In the genomic region with DNA sequence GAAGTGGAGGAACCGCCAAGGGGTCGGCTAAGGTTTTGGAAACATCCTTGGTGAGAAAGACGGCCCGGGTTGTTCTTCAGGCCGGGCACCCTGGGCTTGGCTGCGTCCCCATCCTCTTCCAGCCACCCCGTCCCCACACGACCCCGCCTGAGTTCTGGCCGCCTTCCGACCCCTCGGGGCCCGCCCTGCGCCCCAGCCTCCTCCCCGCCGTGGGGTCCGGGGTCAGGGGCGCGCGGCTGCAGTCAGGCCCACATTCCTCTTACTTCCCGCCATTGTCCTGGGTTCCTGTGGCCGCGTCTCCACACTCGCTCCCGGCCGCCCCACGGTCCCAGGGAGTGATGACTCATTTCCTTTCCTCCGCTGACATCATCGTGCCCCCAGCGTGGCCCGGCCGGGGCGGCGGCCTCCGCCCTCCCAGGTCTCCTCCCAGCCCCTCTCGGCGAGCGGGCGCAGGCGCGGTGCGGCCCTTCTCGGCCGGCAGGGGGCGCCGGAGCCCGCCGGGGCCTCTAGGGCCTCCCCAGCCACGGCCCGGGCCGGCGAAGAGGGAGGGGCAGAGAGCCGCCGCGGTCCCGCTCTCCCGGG, we compare ENCODE assay signal across 1 cellular context.
TF ChIP-seq lines count a peak whose summit lies in the region.

No MANE protein-coding gene starts in this region.

TF ChIP-seq in HepG2, 621 proteins besides CTCF, POLR2A, EP300 and RAD21 (continued from another document and continues in another):
- TF ChIP-seq, protein P1, sequence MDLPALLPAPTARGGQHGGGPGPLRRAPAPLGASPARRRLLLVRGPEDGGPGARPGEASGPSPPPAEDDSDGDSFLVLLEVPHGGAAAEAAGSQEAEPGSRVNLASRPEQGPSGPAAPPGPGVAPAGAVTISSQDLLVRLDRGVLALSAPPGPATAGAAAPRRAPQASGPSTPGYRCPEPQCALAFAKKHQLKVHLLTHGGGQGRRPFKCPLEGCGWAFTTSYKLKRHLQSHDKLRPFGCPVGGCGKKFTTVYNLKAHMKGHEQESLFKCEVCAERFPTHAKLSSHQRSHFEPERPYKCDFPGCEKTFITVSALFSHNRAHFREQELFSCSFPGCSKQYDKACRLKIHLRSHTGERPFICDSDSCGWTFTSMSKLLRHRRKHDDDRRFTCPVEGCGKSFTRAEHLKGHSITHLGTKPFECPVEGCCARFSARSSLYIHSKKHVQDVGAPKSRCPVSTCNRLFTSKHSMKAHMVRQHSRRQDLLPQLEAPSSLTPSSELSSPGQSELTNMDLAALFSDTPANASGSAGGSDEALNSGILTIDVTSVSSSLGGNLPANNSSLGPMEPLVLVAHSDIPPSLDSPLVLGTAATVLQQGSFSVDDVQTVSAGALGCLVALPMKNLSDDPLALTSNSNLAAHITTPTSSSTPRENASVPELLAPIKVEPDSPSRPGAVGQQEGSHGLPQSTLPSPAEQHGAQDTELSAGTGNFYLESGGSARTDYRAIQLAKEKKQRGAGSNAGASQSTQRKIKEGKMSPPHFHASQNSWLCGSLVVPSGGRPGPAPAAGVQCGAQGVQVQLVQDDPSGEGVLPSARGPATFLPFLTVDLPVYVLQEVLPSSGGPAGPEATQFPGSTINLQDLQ (CRISPR knock-in tag; IDR thresholded peaks at IDR 0.05), result peak; percentile 65; the same call in 1 of the 2 replicates
- TF ChIP-seq NBN (conservative IDR thresholded peaks at IDR 0.05) (no peak), NONO (IDR thresholded peaks at IDR 0.05) (no peak), NONO (CRISPR knock-in tag; conservative IDR thresholded peaks at IDR 0.05) (peak; percentile 52; the same call in 1 of the 2 replicates), HNF4A (CRISPR knock-in tag; IDR thresholded peaks at IDR 0.05) (no peak), PHF21A (CRISPR knock-in tag; IDR thresholded peaks at IDR 0.05) (peak; percentile 82), PAF1 (CRISPR knock-in tag; IDR thresholded peaks at IDR 0.05) (no peak), HDAC1 (CRISPR knock-in tag; IDR thresholded peaks at IDR 0.05) (no peak), ZNF160 (CRISPR knock-in tag; IDR thresholded peaks at IDR 0.05) (no peak), ZNF598 (CRISPR knock-in tag; IDR thresholded peaks at IDR 0.05; ENCODE audit: borderline replicate concordance) (no peak), SOX6 (IDR thresholded peaks at IDR 0.05) (no peak), SOX6 (CRISPR knock-in tag; IDR thresholded peaks at IDR 0.05) (peak; percentile 42; the same call in 1 of the 2 replicates), FLYWCH1 (CRISPR knock-in tag; IDR thresholded peaks at IDR 0.05) (no peak), GZF1 (CRISPR knock-in tag; IDR thresholded peaks at IDR 0.05) (no peak), CC2D1A (CRISPR knock-in tag; IDR thresholded peaks at IDR 0.05) (no peak), ZNF44 (CRISPR knock-in tag; IDR thresholded peaks at IDR 0.05) (no peak), HNF4G (IDR thresholded peaks at IDR 0.05; ENCODE audit: borderline replicate concordance, low read depth, low read length) (no peak), HNF4G (CRISPR knock-in tag; IDR thresholded peaks at IDR 0.05; ENCODE audit: borderline replicate concordance, low read depth) (no peak), TSC22D2 (CRISPR knock-in tag; IDR thresholded peaks at IDR 0.05; ENCODE audit: borderline replicate concordance) (no peak), EED (CRISPR knock-in tag; IDR thresholded peaks at IDR 0.05) (no peak), SMC3 (IDR thresholded peaks at IDR 0.05; ENCODE audit: low read length) (no peak), KDM1A (CRISPR knock-in tag; IDR thresholded peaks at IDR 0.05) (no peak), ZNF749 (CRISPR knock-in tag; IDR thresholded peaks at IDR 0.05; ENCODE audit: borderline replicate concordance) (peak; percentile 77; the same call in 1 of the 2 replicates), KLF13 (CRISPR knock-in tag; IDR thresholded peaks at IDR 0.05) (no peak), YEATS4 (CRISPR knock-in tag; IDR thresholded peaks at IDR 0.05; ENCODE audit: borderline replicate concordance) (no peak), TRIM24 (CRISPR knock-in tag; IDR thresholded peaks at IDR 0.05) (no peak), SOX13 (IDR thresholded peaks at IDR 0.05) (peak; percentile 17; the same call in 1 of the 2 replicates), SOX13 (CRISPR knock-in tag; conservative IDR thresholded peaks at IDR 0.05 in 1 of 2, IDR thresholded peaks at IDR 0.05 in 1 of 2) (no peak; a peak in 1 of 4 replicates), ATM (IDR thresholded peaks at IDR 0.05; ENCODE audit: borderline replicate concordance) (no peak), ZZZ3 (CRISPR knock-in tag; IDR thresholded peaks at IDR 0.05; ENCODE audit: borderline replicate concordance) (no peak), CREB1 (IDR thresholded peaks at IDR 0.05) (peak; percentile 81), CREB1 (CRISPR knock-in tag; IDR thresholded peaks at IDR 0.05) (0 out of 2 replicates have a peak, but pooled peaks have one; percentile 42), RNF2 (conservative IDR thresholded peaks at IDR 0.05; ENCODE audit: low read depth) (no peak), MLLT10 (CRISPR knock-in tag; IDR thresholded peaks at IDR 0.05) (no peak), ZNF724P (CRISPR knock-in tag; IDR thresholded peaks at IDR 0.05; ENCODE audit: borderline replicate concordance) (no peak), ZNF670 (CRISPR knock-in tag; IDR thresholded peaks at IDR 0.05; ENCODE audit: borderline replicate concordance) (no peak), ZNF619 (CRISPR knock-in tag; IDR thresholded peaks at IDR 0.05) (no peak), ZC3H4 (CRISPR knock-in tag; IDR thresholded peaks at IDR 0.05; ENCODE audit: borderline replicate concordance) (no peak)
- TF ChIP-seq, protein P2, sequence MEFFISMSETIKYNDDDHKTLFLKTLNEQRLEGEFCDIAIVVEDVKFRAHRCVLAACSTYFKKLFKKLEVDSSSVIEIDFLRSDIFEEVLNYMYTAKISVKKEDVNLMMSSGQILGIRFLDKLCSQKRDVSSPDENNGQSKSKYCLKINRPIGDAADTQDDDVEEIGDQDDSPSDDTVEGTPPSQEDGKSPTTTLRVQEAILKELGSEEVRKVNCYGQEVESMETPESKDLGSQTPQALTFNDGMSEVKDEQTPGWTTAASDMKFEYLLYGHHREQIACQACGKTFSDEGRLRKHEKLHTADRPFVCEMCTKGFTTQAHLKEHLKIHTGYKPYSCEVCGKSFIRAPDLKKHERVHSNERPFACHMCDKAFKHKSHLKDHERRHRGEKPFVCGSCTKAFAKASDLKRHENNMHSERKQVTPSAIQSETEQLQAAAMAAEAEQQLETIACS (CRISPR knock-in tag; IDR thresholded peaks at IDR 0.05), result no peak
- TF ChIP-seq, protein P3, sequence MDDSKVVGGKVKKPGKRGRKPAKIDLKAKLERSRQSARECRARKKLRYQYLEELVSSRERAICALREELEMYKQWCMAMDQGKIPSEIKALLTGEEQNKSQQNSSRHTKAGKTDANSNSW (CRISPR knock-in tag; IDR thresholded peaks at IDR 0.05; ENCODE audit: borderline replicate concordance), result no peak
- TF ChIP-seq, protein P4, sequence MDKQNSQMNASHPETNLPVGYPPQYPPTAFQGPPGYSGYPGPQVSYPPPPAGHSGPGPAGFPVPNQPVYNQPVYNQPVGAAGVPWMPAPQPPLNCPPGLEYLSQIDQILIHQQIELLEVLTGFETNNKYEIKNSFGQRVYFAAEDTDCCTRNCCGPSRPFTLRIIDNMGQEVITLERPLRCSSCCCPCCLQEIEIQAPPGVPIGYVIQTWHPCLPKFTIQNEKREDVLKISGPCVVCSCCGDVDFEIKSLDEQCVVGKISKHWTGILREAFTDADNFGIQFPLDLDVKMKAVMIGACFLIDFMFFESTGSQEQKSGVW (CRISPR knock-in tag; IDR thresholded peaks at IDR 0.05; ENCODE audit: borderline replicate concordance), result no peak
- TF ChIP-seq, protein P5, sequence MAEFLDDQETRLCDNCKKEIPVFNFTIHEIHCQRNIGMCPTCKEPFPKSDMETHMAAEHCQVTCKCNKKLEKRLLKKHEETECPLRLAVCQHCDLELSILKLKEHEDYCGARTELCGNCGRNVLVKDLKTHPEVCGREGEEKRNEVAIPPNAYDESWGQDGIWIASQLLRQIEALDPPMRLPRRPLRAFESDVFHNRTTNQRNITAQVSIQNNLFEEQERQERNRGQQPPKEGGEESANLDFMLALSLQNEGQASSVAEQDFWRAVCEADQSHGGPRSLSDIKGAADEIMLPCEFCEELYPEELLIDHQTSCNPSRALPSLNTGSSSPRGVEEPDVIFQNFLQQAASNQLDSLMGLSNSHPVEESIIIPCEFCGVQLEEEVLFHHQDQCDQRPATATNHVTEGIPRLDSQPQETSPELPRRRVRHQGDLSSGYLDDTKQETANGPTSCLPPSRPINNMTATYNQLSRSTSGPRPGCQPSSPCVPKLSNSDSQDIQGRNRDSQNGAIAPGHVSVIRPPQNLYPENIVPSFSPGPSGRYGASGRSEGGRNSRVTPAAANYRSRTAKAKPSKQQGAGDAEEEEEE (CRISPR knock-in tag; IDR thresholded peaks at IDR 0.05; ENCODE audit: borderline replicate concordance), result no peak
- TF ChIP-seq, protein P6, sequence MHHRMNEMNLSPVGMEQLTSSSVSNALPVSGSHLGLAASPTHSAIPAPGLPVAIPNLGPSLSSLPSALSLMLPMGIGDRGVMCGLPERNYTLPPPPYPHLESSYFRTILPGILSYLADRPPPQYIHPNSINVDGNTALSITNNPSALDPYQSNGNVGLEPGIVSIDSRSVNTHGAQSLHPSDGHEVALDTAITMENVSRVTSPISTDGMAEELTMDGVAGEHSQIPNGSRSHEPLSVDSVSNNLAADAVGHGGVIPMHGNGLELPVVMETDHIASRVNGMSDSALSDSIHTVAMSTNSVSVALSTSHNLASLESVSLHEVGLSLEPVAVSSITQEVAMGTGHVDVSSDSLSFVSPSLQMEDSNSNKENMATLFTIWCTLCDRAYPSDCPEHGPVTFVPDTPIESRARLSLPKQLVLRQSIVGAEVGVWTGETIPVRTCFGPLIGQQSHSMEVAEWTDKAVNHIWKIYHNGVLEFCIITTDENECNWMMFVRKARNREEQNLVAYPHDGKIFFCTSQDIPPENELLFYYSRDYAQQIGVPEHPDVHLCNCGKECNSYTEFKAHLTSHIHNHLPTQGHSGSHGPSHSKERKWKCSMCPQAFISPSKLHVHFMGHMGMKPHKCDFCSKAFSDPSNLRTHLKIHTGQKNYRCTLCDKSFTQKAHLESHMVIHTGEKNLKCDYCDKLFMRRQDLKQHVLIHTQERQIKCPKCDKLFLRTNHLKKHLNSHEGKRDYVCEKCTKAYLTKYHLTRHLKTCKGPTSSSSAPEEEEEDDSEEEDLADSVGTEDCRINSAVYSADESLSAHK (CRISPR knock-in tag; IDR thresholded peaks at IDR 0.05; ENCODE audit: borderline replicate concordance), result no peak
- TF ChIP-seq, protein P7, sequence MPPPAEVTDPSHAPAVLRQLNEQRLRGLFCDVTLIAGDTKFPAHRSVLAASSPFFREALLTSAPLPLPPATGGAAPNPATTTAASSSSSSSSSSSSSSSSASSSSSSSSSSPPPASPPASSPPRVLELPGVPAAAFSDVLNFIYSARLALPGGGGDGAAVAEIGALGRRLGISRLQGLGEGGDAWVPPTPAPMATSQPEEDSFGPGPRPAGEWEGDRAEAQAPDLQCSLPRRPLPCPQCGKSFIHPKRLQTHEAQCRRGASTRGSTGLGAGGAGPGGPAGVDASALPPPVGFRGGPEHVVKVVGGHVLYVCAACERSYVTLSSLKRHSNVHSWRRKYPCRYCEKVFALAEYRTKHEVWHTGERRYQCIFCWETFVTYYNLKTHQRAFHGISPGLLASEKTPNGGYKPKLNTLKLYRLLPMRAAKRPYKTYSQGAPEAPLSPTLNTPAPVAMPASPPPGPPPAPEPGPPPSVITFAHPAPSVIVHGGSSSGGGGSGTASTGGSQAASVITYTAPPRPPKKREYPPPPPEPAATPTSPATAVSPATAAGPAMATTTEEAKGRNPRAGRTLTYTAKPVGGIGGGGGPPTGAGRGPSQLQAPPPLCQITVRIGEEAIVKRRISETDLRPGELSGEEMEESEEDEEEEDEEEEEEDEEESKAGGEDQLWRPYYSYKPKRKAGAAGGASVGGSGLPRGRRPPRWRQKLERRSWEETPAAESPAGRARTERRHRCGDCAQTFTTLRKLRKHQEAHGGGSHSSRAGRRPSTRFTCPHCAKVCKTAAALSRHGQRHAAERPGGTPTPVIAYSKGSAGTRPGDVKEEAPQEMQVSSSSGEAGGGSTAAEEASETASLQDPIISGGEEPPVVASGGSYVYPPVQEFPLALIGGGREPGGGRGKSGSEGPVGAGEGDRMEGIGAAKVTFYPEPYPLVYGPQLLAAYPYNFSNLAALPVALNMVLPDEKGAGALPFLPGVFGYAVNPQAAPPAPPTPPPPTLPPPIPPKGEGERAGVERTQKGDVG (CRISPR knock-in tag; IDR thresholded peaks at IDR 0.05; ENCODE audit: borderline replicate concordance), result 0 out of 2 replicates have a peak, but pooled peaks have one; percentile 10
- TF ChIP-seq, protein P8, sequence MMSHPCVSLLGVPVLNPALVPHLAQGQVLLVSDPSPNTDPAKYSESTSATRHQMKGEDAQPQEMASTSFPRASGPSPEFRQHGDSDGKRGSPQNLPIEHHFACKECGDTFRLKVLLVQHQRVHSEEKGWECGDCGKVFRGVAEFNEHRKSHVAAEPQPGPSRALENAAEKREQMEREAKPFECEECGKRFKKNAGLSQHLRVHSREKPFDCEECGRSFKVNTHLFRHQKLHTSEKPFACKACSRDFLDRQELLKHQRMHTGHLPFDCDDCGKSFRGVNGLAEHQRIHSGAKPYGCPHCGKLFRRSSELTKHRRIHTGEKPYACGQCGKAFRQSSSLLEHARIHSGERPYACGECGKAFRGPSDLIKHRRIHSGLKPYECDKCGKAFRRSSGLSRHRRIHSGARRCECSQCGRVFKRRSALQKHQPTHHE (CRISPR knock-in tag; IDR thresholded peaks at IDR 0.05; ENCODE audit: borderline replicate concordance), result no peak
- TF ChIP-seq, protein P9, sequence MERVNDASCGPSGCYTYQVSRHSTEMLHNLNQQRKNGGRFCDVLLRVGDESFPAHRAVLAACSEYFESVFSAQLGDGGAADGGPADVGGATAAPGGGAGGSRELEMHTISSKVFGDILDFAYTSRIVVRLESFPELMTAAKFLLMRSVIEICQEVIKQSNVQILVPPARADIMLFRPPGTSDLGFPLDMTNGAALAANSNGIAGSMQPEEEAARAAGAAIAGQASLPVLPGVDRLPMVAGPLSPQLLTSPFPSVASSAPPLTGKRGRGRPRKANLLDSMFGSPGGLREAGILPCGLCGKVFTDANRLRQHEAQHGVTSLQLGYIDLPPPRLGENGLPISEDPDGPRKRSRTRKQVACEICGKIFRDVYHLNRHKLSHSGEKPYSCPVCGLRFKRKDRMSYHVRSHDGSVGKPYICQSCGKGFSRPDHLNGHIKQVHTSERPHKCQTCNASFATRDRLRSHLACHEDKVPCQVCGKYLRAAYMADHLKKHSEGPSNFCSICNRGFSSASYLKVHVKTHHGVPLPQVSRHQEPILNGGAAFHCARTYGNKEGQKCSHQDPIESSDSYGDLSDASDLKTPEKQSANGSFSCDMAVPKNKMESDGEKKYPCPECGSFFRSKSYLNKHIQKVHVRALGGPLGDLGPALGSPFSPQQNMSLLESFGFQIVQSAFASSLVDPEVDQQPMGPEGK (CRISPR knock-in tag; IDR thresholded peaks at IDR 0.05), result peak; percentile 90
- TF ChIP-seq, protein P10, sequence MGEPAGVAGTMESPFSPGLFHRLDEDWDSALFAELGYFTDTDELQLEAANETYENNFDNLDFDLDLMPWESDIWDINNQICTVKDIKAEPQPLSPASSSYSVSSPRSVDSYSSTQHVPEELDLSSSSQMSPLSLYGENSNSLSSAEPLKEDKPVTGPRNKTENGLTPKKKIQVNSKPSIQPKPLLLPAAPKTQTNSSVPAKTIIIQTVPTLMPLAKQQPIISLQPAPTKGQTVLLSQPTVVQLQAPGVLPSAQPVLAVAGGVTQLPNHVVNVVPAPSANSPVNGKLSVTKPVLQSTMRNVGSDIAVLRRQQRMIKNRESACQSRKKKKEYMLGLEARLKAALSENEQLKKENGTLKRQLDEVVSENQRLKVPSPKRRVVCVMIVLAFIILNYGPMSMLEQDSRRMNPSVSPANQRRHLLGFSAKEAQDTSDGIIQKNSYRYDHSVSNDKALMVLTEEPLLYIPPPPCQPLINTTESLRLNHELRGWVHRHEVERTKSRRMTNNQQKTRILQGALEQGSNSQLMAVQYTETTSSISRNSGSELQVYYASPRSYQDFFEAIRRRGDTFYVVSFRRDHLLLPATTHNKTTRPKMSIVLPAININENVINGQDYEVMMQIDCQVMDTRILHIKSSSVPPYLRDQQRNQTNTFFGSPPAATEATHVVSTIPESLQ (CRISPR knock-in tag; conservative IDR thresholded peaks at IDR 0.05), result no peak
